14 cellular contexts compared by ENCODE assay signal in genomic region chr6:159093608-159094443, GRCh38. TPM values are rescaled to one million over a fixed set of nuclear protein-coding genes. Genes with fewer than 3 reads are reported as not detected.
DNase-seq lines count a peak whose midpoint lies in the region; ATAC-seq, FAIRE-seq and TF ChIP-seq lines count a peak whose summit lies in the region.
"Had no signal": no experiment of that assay in that cellular context is flagged by ENCODE, and none has a peak within 500 bp of the region (broad histone marks: within the 10 kb centered on the region; RNA-seq: fewer than 3 reads in every experiment).

No MANE protein-coding gene starts in this region.

- no peaks in the 10 kb centered on the region for H3K9me3 ChIP-seq in OCI-LY3 (ENCODE audit: insufficient read depth, low read length)
- no peaks in the 10 kb centered on the region for H3K9me3 ChIP-seq in GM12878 (replicated peaks; ENCODE audit: control insufficient read depth, insufficient read depth, low read length)

- no peak for TF ChIP-seq RAD21 in GM12878 (IDR thresholded peaks at IDR 0.05; ENCODE audit: insufficient read depth, low read depth, low read length)

- H3K27ac ChIP-seq in OCI-LY3 (ENCODE audit: low read length) (peak overlapping the region; percentile 89), GM12878 (ENCODE audit: control insufficient read depth, insufficient read depth) (no peak overlapping the region)
- H3K27ac ChIP-seq: parathyroid adenoma had no signal

- CTCF ChIA-PET in activated naive CD4-positive, alpha-beta T cell treated with anti-CD3 and anti-CD28 coated beads for 36 hours (lab: Charles Lee) = interaction anchor here (1.0 to 3.8 kb wide), 13 partner anchors 11 to 94 kb away, joined by 3 to 33 read pairs (median 4); partner anchors contain the start of genes RSPH3 and TAGAP
- CTCF ChIA-PET in GM12878 (lab: Yijun Ruan, JAX) = interaction anchor here (2.2 to 5.2 kb wide), 5 partner anchors 11 to 85 kb away, joined by 9 to 39 read pairs (median 23); partner anchors contain the start of gene TAGAP

- H3K36me3 ChIP-seq in OCI-LY3 (replicated peaks; ENCODE audit: low read depth, low read length) = no peaks in the 10 kb centered on the region
- no peaks in the 10 kb centered on the region for H3K36me3 ChIP-seq in GM12878 (ENCODE audit: control insufficient read depth in 2 of 2, insufficient read depth in 2 of 2, low read length in 1 of 2)

- H2AFZ ChIP-seq in OCI-LY3 (ENCODE audit: low read depth, low read length) (peak overlapping the region; percentile 51; the same call in 1 of the 2 replicates), GM12878 (ENCODE audit: control insufficient read depth, low read depth, low read length) (peak overlapping the region; percentile 52)
- H2AFZ ChIP-seq: parathyroid adenoma had no signal

- H3K27ac Mint-ChIP-seq in activated naive CD4-positive, alpha-beta T cell treated with anti-CD3 and anti-CD28 coated beads for 36 hours = peak overlapping the region; percentile 99
- H3K27ac Mint-ChIP-seq in stimulated activated effector memory CD8-positive, alpha-beta T cell treated with anti-CD3 and anti-CD28 coated beads, Interleukin-12 subunit alpha, Interleukin-12 subunit beta, amount 100 ng/mL, for 72 hours = peak overlapping the region; percentile 75

- H3K4me1 Mint-ChIP-seq in activated naive CD4-positive, alpha-beta T cell treated with anti-CD3 and anti-CD28 coated beads for 36 hours (ENCODE audit: low read depth) = peaks cover 80% of the 10 kb centered on the region
- peaks cover 66% of the 10 kb centered on the region for H3K4me1 Mint-ChIP-seq in stimulated activated effector memory CD8-positive, alpha-beta T cell treated with anti-CD3 and anti-CD28 coated beads, Interleukin-12 subunit alpha, Interleukin-12 subunit beta, amount 100 ng/mL, for 72 hours

- no peaks in the 10 kb centered on the region for H4K20me1 ChIP-seq in OCI-LY3 (ENCODE audit: insufficient read depth, low read length)
- H4K20me1 ChIP-seq in GM12878 (ENCODE audit: control insufficient read depth, insufficient read depth) = no peaks in the 10 kb centered on the region

- 66% methylated on average over 32 of the region's 32 CpGs for WGBS in GM12878 (ENCODE audit: insufficient coverage, insufficient replicate concordance, low lambda C conversion rate, missing lambda C conversion rate)

- POLR2A ChIA-PET in GM12878 (lab: Charles Lee) = interaction anchor here (0.6 to 3.0 kb wide), 13 partner anchors 10 to 58 kb away, joined by 3 to 22 read pairs (median 5); partner anchors contain the start of gene TAGAP

- H3K4me1 ChIP-seq in OCI-LY3 (ENCODE audit: low read length) (peaks cover 71% of the 10 kb centered on the region), GM12878 (ENCODE audit: control insufficient read depth, insufficient read depth, low read length) (peaks cover 12% of the 10 kb centered on the region)
- H3K4me1 ChIP-seq: parathyroid adenoma had no signal

- TF ChIP-seq POLR2A in GM12878 (IDR thresholded peaks at IDR 0.05; ENCODE audit: low read depth, low read length) = no peak

- no peak for ATAC-seq in GM12878
- ATAC-seq in stimulated activated effector memory CD8-positive, alpha-beta T cell treated with anti-CD3 and anti-CD28 coated beads, Interleukin-12 subunit alpha, Interleukin-12 subunit beta, amount 100 ng/mL, for 72 hours = no peak
- ATAC-seq in HG02798 (IDR thresholded peaks at IDR 0.05; ENCODE audit: poor library complexity, unreplicated experiment) = no peak

- H3K36me3 Mint-ChIP-seq in activated naive CD4-positive, alpha-beta T cell treated with anti-CD3 and anti-CD28 coated beads for 36 hours (ENCODE audit: low read depth) = peaks cover 4% of the 10 kb centered on the region
- peaks cover 8% of the 10 kb centered on the region for H3K36me3 Mint-ChIP-seq in stimulated activated effector memory CD8-positive, alpha-beta T cell treated with anti-CD3 and anti-CD28 coated beads, Interleukin-12 subunit alpha, Interleukin-12 subunit beta, amount 100 ng/mL, for 72 hours

- H3K4me3 Mint-ChIP-seq in activated naive CD4-positive, alpha-beta T cell treated with anti-CD3 and anti-CD28 coated beads for 36 hours = peak overlapping the region; percentile 88
- H3K4me3 Mint-ChIP-seq in stimulated activated effector memory CD8-positive, alpha-beta T cell treated with anti-CD3 and anti-CD28 coated beads, Interleukin-12 subunit alpha, Interleukin-12 subunit beta, amount 100 ng/mL, for 72 hours = peak overlapping the region; percentile 57

- no peak for TF ChIP-seq CTCF in OCI-LY3 (IDR thresholded peaks at IDR 0.05; ENCODE audit: low read depth, low read length)
- no peak for TF ChIP-seq CTCF in GM12878 (IDR thresholded peaks at IDR 0.05 in 2 of 3, conservative IDR thresholded peaks at IDR 0.05 in 1 of 3; ENCODE audit: control insufficient read depth in 2 of 3, extremely low read depth in 1 of 3, insufficient read depth in 1 of 3, low read depth in 3 of 3, low read length in 3 of 3)

- no peak for FAIRE-seq in GM12878 (lab: Jason Lieb, UNC)

- DNase-seq in activated naive CD4-positive, alpha-beta T cell treated with anti-CD3 and anti-CD28 coated beads for 36 hours = peak; percentile 82
- DNase-seq in activated naive CD4-positive, alpha-beta T cell treated with Interleukin-2 at 50 U/mL for 16 hours = no peak
- DNase-seq in GM12878 (ENCODE audit: low read depth, low spot score) (no peak), UCSD-AML1 (lab: John Stamatoyannopoulos, UW; ENCODE audit: unreplicated experiment) (no peak), occipital lobe (lab: John Stamatoyannopoulos, UW) (no peak)
- DNase-seq in stimulated activated effector memory CD8-positive, alpha-beta T cell treated with anti-CD3 and anti-CD28 coated beads, Interleukin-12 subunit alpha, Interleukin-12 subunit beta, amount 100 ng/mL, for 72 hours (ENCODE audit: low spot score in 2 of 2) = no peak
- DNase-seq: activated gamma-delta T cell, IMR-90, NCI-H1436 treated with DMSO at 0.1 percent for 48 hours had no signal

- RAD21 ChIA-PET in GM12878 (lab: Charles Lee; ENCODE audit: unreplicated experiment) = interaction anchor here (0.6 to 10.1 kb wide), 13 partner anchors 8 to 85 kb away, joined by 3 to 87 read pairs (median 6); partner anchors contain the start of gene TAGAP

- no peaks in the 10 kb centered on the region for H3K9me3 Mint-ChIP-seq in activated naive CD4-positive, alpha-beta T cell treated with anti-CD3 and anti-CD28 coated beads for 36 hours
- H3K9me3 Mint-ChIP-seq in stimulated activated effector memory CD8-positive, alpha-beta T cell treated with anti-CD3 and anti-CD28 coated beads, Interleukin-12 subunit alpha, Interleukin-12 subunit beta, amount 100 ng/mL, for 72 hours = no peaks in the 10 kb centered on the region

- in situ Hi-C loops in GM12878 (cut with MboI) = no loop called here

- H3K27me3 ChIP-seq in OCI-LY3 (ENCODE audit: low read depth, low read length) (no peaks in the 10 kb centered on the region), GM12878 (replicated peaks in 1 of 2; ENCODE audit: control insufficient read depth in 2 of 2, insufficient read depth in 2 of 2, low read length in 1 of 2) (0 out of 4 replicates have a peak, but pooled peaks cover 0 to 4% of the 10 kb centered on the region in 2 experiments)

- H3K27me3 Mint-ChIP-seq in activated naive CD4-positive, alpha-beta T cell treated with anti-CD3 and anti-CD28 coated beads for 36 hours (ENCODE audit: low read depth) = no peaks in the 10 kb centered on the region

- no TSS peak for BruUV-seq in GM12878 (replicated peaks; lab: Mats Ljungman, UMichigan)

- intact Hi-C loops in activated naive CD4-positive, alpha-beta T cell treated with anti-CD3 and anti-CD28 coated beads for 36 hours (cut with micrococcal nuclease) = loop anchor here (1.0 kb wide), 3 partner anchors 14 to 49 kb away; no protein-coding TSS in a partner anchor
- intact Hi-C loops in GM12878 (cut with micrococcal nuclease; ENCODE audit: unreplicated experiment) = no loop called here

- TF ChIP-seq EP300 in GM12878 (IDR thresholded peaks at IDR 0.05; ENCODE audit: borderline replicate concordance in 1 of 2, control insufficient read depth in 1 of 2, low read depth in 2 of 2, low read length in 2 of 2) = no peak

- SMC1A ChIA-PET in GM12878 (lab: Charles Lee; ENCODE audit: uncharacterized antibody, unreplicated experiment) = interaction anchor here (0.8 to 6.5 kb wide), 18 partner anchors 10 to 85 kb away, joined by 3 to 60 read pairs (median 4); partner anchors contain the start of gene TAGAP

- H3K79me2 ChIP-seq in OCI-LY3 (ENCODE audit: low read length) (no peaks in the 10 kb centered on the region), GM12878 (ENCODE audit: control insufficient read depth, insufficient read depth, low read length) (no peaks in the 10 kb centered on the region)
- H3K79me2 ChIP-seq: parathyroid adenoma had no signal

- H3K4me2 ChIP-seq in OCI-LY3 (ENCODE audit: low read length) (peak overlapping the region; percentile 81), GM12878 (ENCODE audit: control insufficient read depth, insufficient read depth) (peak overlapping the region; percentile 3; the same call in 1 of the 2 replicates)

- peak overlapping the region; percentile 65; the same call in 1 of the 2 replicates for H3K9ac ChIP-seq in OCI-LY3 (ENCODE audit: low read length)
- H3K9ac ChIP-seq in GM12878 (ENCODE audit: control insufficient read depth, insufficient read depth, low read length) = no peak overlapping the region
- H3K9ac ChIP-seq: parathyroid adenoma had no signal

- H3K4me3 ChIP-seq in OCI-LY3 (ENCODE audit: low read length) = peak overlapping the region; percentile 61
- H3K4me3 ChIP-seq in GM12878 = no peak overlapping the region

TF ChIP-seq in GM12878, 131 proteins besides CTCF, POLR2A, EP300 and RAD21 (continues in another document):
- TF ChIP-seq MYB (IDR thresholded peaks at IDR 0.05; ENCODE audit: borderline replicate concordance, low read depth, low read length) = no peak
- peak; percentile 56; the same call in 1 of the 2 replicates for TF ChIP-seq LARP7 (IDR thresholded peaks at IDR 0.05)

RNA-seq across cellular contexts. Expression of gene TAGAP, which starts 49.0 kb away (rescaled TPM):
- total RNA-seq in activated naive CD4-positive, alpha-beta T cell treated with anti-CD3 and anti-CD28 coated beads for 36 hours = 10 to 100 TPM; 79.6 to 82.6 TPM
- 12.4 and 13.6 TPM in 2 replicates for total RNA-seq in GM12878 (2013; cell fraction: nucleolus; rRNA removed)
- total RNA-seq in GM12878 (2014; rRNA removed) (27.4 and 30.8 TPM in 2 replicates), GM12878 (2014; rRNA removed; fragmentation: Illumina TruSeq; extraction: Trizol) (22.7 and 25.2 TPM in 2 replicates), GM12878 (2021) (27.2 and 28.8 TPM in 2 replicates), occipital lobe (1.4 TPM)
- polyA plus RNA-seq in GM12878 (2011; ENCODE audit: low read depth) = 1.7 TPM
- polyA plus RNA-seq in GM12878 (2011; rRNA removed) (12.8 and 15.1 TPM in 2 replicates), GM12878 (2014; fragmentation: Illumina TruSeq; extraction: Trizol) (25.5 and 36.9 TPM in 2 replicates), GM12878 (2014; fragmentation: Nextera tagmentation; extraction: Ambion mirVana) (1 to 10 TPM; 5.3 to 5.4 TPM), GM12878 (2014; rRNA removed) (20.0 and 23.1 TPM in 2 replicates), GM12878 (2016; fragmentation: Nextera tagmentation; extraction: Ambion mirVana) (10 to 100 TPM in 1 of 2 experiments, 1 to 10 TPM in 1; 9.5 to 11.2 TPM)
- 12.5 and 13.0 TPM in 2 replicates for polyA plus RNA-seq in GM12878 (2011; cell fraction: cytosol; rRNA removed)
- 23.6 and 25.2 TPM in 2 replicates for polyA plus RNA-seq in GM12878 (2011; cell fraction: nucleus; rRNA removed)
- 1.5 and 3.0 TPM in 2 replicates for polyA plus RNA-seq in GM12878 (2012)
- 32.5 and 38.9 TPM in 2 replicates for polyA minus RNA-seq in GM12878 (2011; rRNA and poly(A)+ RNA removed)
- polyA minus RNA-seq in GM12878 (2011; cell fraction: cytosol; rRNA and poly(A)+ RNA removed) = 11.0 and 12.5 TPM in 2 replicates
- 24.4 and 26.3 TPM in 2 replicates for polyA minus RNA-seq in GM12878 (2011; cell fraction: nucleus; rRNA and poly(A)+ RNA removed)
- total RNA-seq: chondrocyte, Daoy, IMR-90 had no signal
- polyA plus RNA-seq: IMR-90 had no signal
